In the genomic region with DNA sequence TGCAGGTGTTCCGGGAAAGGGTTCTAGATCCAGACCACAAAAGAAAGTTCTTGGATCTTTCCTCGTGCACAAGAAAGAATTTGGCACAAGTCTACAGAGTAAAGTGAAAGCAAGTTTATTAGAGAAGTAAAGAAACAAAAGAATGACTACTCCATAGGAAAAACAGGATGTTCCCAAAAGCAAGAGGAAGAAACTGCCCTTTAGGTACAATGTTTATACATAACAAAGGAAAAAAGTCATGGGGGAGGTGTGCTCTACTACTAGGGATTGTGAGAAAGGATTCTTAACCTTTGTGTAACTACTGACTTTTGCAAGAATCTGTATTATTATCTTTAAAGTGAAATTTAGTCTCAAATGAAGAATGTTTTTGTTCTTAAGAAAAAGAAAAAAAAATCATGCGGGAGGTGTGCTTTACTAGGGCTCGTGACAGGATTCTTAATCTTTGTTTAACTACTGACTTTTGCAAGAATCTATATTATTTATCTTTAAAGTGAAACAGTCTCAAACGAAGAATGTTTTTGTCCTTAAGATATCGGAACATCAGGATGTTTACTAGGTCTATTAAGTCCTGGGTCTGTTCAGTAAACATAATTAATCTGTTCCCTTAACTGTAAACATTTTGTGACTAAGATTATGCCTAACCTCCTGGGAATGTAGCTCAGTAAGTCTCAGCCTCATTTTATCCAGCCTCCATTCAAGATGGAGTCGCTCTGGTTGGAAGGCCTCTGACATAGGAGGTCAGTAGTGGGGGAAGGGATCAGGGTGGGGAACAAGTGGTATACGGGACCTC, we compare ENCODE assay signal across 17 cellular contexts.
"Had no signal": no experiment of that assay in that cellular context is flagged by ENCODE, and none has a peak within 500 bp of the region (broad histone marks: within the 10 kb centered on the region; RNA-seq: fewer than 3 reads in every experiment).

No MANE protein-coding gene starts in this region.

- H3K9me3 ChIP-seq: body of pancreas, esophagus squamous epithelium, thoracic aorta, uterus had no signal

- DNase-seq: activated CD4-positive, alpha-beta T cell treated with anti-CD3 and anti-CD28 coated beads, Interleukin-2, amount 50 U/mL, for 1 hour; activated naive CD4-positive, alpha-beta T cell treated with anti-CD3 and anti-CD28 coated beads, Interleukin-2, amount 50 U/mL, for 16 hours; activated T-cell treated with anti-CD3 and anti-CD28 coated beads for 4 hours; body of pancreas; cortex of kidney; esophagus squamous epithelium; foreskin melanocyte; stimulated activated CD4-positive, alpha-beta T cell treated with anti-CD3 and anti-CD28 coated beads, Interleukin-15, amount 100 ng/mL, for 24 hours; stimulated activated CD4-positive, alpha-beta T cell treated with anti-CD3 and anti-CD28 coated beads, Interleukin-4, amount 100 ng/mL, for 24 hours; stimulated activated naive CD8-positive, alpha-beta T cell treated with anti-CD3 and anti-CD28 coated beads, Interleukin-15, amount 100 ng/mL, for 72 hours; T-helper 17 cell; uterus had no signal

- ATAC-seq: body of pancreas; natural killer cell treated with Interleukin-12 subunit alpha and Interleukin-12 subunit beta and Interleukin-15 and Interleukin-18, amount 100 ng/mL, for 72 hours; stimulated activated naive CD8-positive, alpha-beta T cell treated with anti-CD3 and anti-CD28 coated beads, Interleukin-15, amount 100 ng/mL, for 72 hours; T-helper 17 cell had no signal

- H3K36me3 ChIP-seq: esophagus squamous epithelium, thoracic aorta, uterus had no signal

- H3K79me2 ChIP-seq: hepatocyte had no signal

- H3K27me3 Mint-ChIP-seq: stimulated activated naive CD8-positive, alpha-beta T cell treated with anti-CD3 and anti-CD28 coated beads, Interleukin-15, amount 100 ng/mL, for 72 hours had no signal

- H3K27ac ChIP-seq: body of pancreas, esophagus squamous epithelium, hepatocyte, thoracic aorta, uterus had no signal

- H3K9me3 Mint-ChIP-seq: activated T-helper 2 cell treated with anti-CD3 and anti-CD28 coated beads, Interferon-gamma antibody, Interleukin-2, Interleukin-4, amounts not matched to agents 10 μg/mL and 5 μg/mL and 100 μg/mL, durations not matched to agents 14 hours and 24 hours and 36 hours; central memory CD8-positive, alpha-beta T cell; natural killer cell treated with Interleukin-12 subunit alpha and Interleukin-12 subunit beta and Interleukin-15 and Interleukin-18, amount 100 ng/mL, for 72 hours; stimulated activated naive CD8-positive, alpha-beta T cell treated with anti-CD3 and anti-CD28 coated beads, Interleukin-15, amount 100 ng/mL, for 72 hours had no signal

- H3K4me3 ChIP-seq: body of pancreas, esophagus squamous epithelium, hepatocyte, thoracic aorta, uterus had no signal

- H3K4me2 ChIP-seq: hepatocyte had no signal

- H3K4me1 Mint-ChIP-seq: central memory CD8-positive, alpha-beta T cell; stimulated activated naive CD8-positive, alpha-beta T cell treated with anti-CD3 and anti-CD28 coated beads, Interleukin-15, amount 100 ng/mL, for 72 hours; T-helper 17 cell had no signal

- H2AFZ ChIP-seq: hepatocyte had no signal

- H3K4me3 Mint-ChIP-seq: central memory CD8-positive, alpha-beta T cell; natural killer cell treated with Interleukin-12 subunit alpha and Interleukin-12 subunit beta and Interleukin-15 and Interleukin-18, amount 100 ng/mL, for 72 hours; stimulated activated naive CD8-positive, alpha-beta T cell treated with anti-CD3 and anti-CD28 coated beads, Interleukin-15, amount 100 ng/mL, for 72 hours; T-helper 17 cell had no signal

- H3K4me1 ChIP-seq: body of pancreas, esophagus squamous epithelium, uterus had no signal

- H3K27ac Mint-ChIP-seq: activated T-helper 2 cell treated with anti-CD3 and anti-CD28 coated beads, Interferon-gamma antibody, Interleukin-2, Interleukin-4, amounts not matched to agents 10 μg/mL and 5 μg/mL and 100 μg/mL, durations not matched to agents 14 hours and 24 hours and 36 hours; natural killer cell treated with Interleukin-12 subunit alpha and Interleukin-12 subunit beta and Interleukin-15 and Interleukin-18, amount 100 ng/mL, for 72 hours; stimulated activated naive CD8-positive, alpha-beta T cell treated with anti-CD3 and anti-CD28 coated beads, Interleukin-15, amount 100 ng/mL, for 72 hours; T-helper 17 cell had no signal

- H3K27me3 ChIP-seq: body of pancreas, esophagus squamous epithelium, hepatocyte, uterus had no signal

- H3K36me3 Mint-ChIP-seq: natural killer cell treated with Interleukin-12 subunit alpha and Interleukin-12 subunit beta and Interleukin-15 and Interleukin-18, amount 100 ng/mL, for 72 hours had no signal
